27 cellular contexts compared by ENCODE assay signal in genomic region chr5:1079961-1080360, GRCh38.
"Had no signal": no experiment of that assay in that cellular context is flagged by ENCODE, and none has a peak within 500 bp of the region (broad histone marks: within the 10 kb centered on the region; RNA-seq: fewer than 3 reads in every experiment).

No MANE protein-coding gene starts in this region.

- ATAC-seq: effector memory CD8-positive, alpha-beta T cell; esophagus mucosa; foreskin keratinocyte; gastrocnemius medialis had no signal

- H3K27me3 ChIP-seq: colonic mucosa, dorsolateral prefrontal cortex, esophagus muscularis mucosa, esophagus squamous epithelium, foreskin keratinocyte, gastrocnemius medialis, gastroesophageal sphincter, heart left ventricle, heart right ventricle had no signal

- H3K4me3 ChIP-seq: colonic mucosa, coronary artery, dorsolateral prefrontal cortex, esophagus muscularis mucosa, esophagus squamous epithelium, gastrocnemius medialis, gastroesophageal sphincter, heart left ventricle, heart right ventricle had no signal

- DNase-seq: colonic mucosa; cortex of kidney; dermis blood vessel endothelial cell; dorsolateral prefrontal cortex; effector CD4-positive, alpha-beta T cell; effector CD8-positive, alpha-beta T cell; effector memory CD4-positive, alpha-beta T cell; effector memory CD8-positive, alpha-beta T cell; endodermal cell; erythroblast; esophagus squamous epithelium; foreskin fibroblast; foreskin keratinocyte; foreskin melanocyte; gastrocnemius medialis; head of caudate nucleus had no signal

- H3K4me1 ChIP-seq: colonic mucosa, esophagus muscularis mucosa, esophagus squamous epithelium, foreskin keratinocyte, gastrocnemius medialis, gastroesophageal sphincter had no signal

- H3K9me3 ChIP-seq: colonic mucosa, esophagus muscularis mucosa, esophagus squamous epithelium, gastrocnemius medialis, gastroesophageal sphincter, heart left ventricle, heart right ventricle had no signal

- FAIRE-seq: colon, endometrium, endothelial cell of umbilical vein, frontal cortex had no signal

- H3K27ac ChIP-seq: colonic mucosa, coronary artery, dorsolateral prefrontal cortex, epithelial cell of prostate, esophagus squamous epithelium, foreskin keratinocyte, gastrocnemius medialis, gastroesophageal sphincter, heart left ventricle had no signal
